In the genomic region with DNA sequence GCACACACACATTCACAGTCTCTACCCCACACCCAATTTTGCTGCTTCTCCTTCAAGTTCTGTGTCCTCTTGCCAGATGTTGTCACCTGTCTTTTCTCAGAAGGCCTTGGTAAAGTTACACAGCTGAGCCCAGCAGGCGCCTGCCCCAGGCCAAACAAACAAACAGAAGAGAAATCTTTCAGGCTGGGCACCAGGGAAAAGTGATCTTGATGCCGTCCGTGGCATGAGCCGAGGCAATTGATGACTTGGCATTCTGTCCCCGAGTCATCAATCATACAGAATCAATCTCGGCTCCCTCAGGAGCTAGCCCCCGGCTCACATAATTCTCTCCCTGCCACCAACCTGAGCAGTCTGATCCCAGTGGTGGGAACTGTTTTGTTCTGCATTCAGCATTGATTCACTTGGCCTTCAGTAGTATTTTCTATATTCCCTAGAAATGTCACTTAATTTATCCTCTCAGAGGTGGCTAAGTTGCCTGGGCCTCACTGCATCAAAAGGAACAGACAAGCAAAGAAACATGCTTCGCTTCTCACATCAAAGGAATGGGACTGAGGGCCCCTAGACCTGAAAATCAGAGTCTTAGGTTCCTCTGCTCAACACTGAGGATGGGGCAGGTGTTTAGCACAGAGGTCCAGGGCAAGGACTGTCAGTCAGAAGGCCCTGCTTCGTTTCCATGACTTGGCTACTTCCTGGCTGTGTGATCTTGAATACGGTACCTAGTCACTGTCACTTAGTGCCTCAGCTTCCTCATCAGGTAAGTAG, we compare ENCODE assay signal across 22 cellular contexts.
"Had no signal": no experiment of that assay in that cellular context is flagged by ENCODE, and none has a peak within 500 bp of the region (broad histone marks: within the 10 kb centered on the region; RNA-seq: fewer than 3 reads in every experiment).

No MANE protein-coding gene starts in this region.

- H3K27me3 Mint-ChIP-seq: activated B cell treated with CpG ODN at 0.5 μM for 24 hours; activated CD4-positive, alpha-beta memory T cell treated with anti-CD3 and anti-CD28 coated beads, Interleukin-2, amount 10 ng/mL, durations not matched to agents 7 days and 5 days; activated naive CD8-positive, alpha-beta T cell treated with anti-CD3 and anti-CD28 coated beads, Interleukin-2, amount 10 ng/mL, durations not matched to agents 7 days and 5 days; T-helper 17 cell had no signal

- H3K36me3 Mint-ChIP-seq: activated naive CD8-positive, alpha-beta T cell treated with anti-CD3 and anti-CD28 coated beads, Interleukin-2, amount 10 ng/mL, durations not matched to agents 7 days and 5 days had no signal

- H3K4me1 Mint-ChIP-seq: activated B cell treated with CpG ODN at 0.5 μM for 24 hours; activated CD4-positive, alpha-beta memory T cell treated with anti-CD3 and anti-CD28 coated beads, Interleukin-2, amount 10 ng/mL, durations not matched to agents 7 days and 5 days; activated naive CD8-positive, alpha-beta T cell treated with anti-CD3 and anti-CD28 coated beads, Interleukin-2, amount 10 ng/mL, durations not matched to agents 7 days and 5 days; T-helper 17 cell had no signal

- H3K27ac Mint-ChIP-seq: activated B cell treated with CpG ODN at 0.5 μM for 24 hours; activated CD4-positive, alpha-beta memory T cell treated with anti-CD3 and anti-CD28 coated beads, Interleukin-2, amount 10 ng/mL, durations not matched to agents 7 days and 5 days; activated naive CD8-positive, alpha-beta T cell treated with anti-CD3 and anti-CD28 coated beads, Interleukin-2, amount 10 ng/mL, durations not matched to agents 7 days and 5 days; activated T-cell treated with anti-CD3 and anti-CD28 coated beads, Interleukin-2, amount 50 U/mL, for 72 hours; activated T-helper 2 cell treated with anti-CD3 and anti-CD28 coated beads, Interferon-gamma antibody, Interleukin-2, Interleukin-4, amounts not matched to agents 10 μg/mL and 5 μg/mL and 100 μg/mL, durations not matched to agents 14 hours and 24 hours and 36 hours; T-helper 17 cell had no signal

- DNase-seq: activated B cell treated with CpG ODN at 0.5 μM for 24 hours; activated CD4-positive, alpha-beta memory T cell treated with anti-CD3 and anti-CD28 coated beads, Interleukin-2, amount 10 ng/mL, durations not matched to agents 7 days and 5 days; activated CD4-positive, alpha-beta T cell treated with anti-CD3 and anti-CD28 coated beads for 1 hour; activated CD4-positive, alpha-beta T cell treated with anti-CD3 and anti-CD28 coated beads, Interleukin-2, amount 50 U/mL, for 1 hour; activated naive CD4-positive, alpha-beta T cell treated with anti-CD3 and anti-CD28 coated beads, Interleukin-2, amount 50 U/mL, for 16 hours; activated naive CD8-positive, alpha-beta T cell treated with anti-CD3 and anti-CD28 coated beads, Interleukin-2, amount 10 ng/mL, durations not matched to agents 7 days and 5 days; activated T-cell treated with anti-CD3 and anti-CD28 coated beads for 4 hours; activated T-cell treated with anti-CD3 and anti-CD28 coated beads, Interleukin-2, amount 50 U/mL, for 72 hours; adrenal gland; anterior cingulate cortex; NCI-H1092; NCI-H1436; NCI-H1694 treated with DMSO at 0.1 percent for 48 hours; NCI-H2029 treated with DMSO at 0.1 percent for 48 hours; NCI-H345; NCI-H510A; NCI-H526 treated with DMSO at 0.1 percent for 48 hours; PC-3; SHP77 treated with DMSO at 0.1 percent for 48 hours; T-helper 17 cell; T-helper 9 cell had no signal

- H3K9me3 Mint-ChIP-seq: activated B cell treated with CpG ODN at 0.5 μM for 24 hours; activated naive CD8-positive, alpha-beta T cell treated with anti-CD3 and anti-CD28 coated beads, Interleukin-2, amount 10 ng/mL, durations not matched to agents 7 days and 5 days had no signal

- H3K4me3 Mint-ChIP-seq: activated B cell treated with CpG ODN at 0.5 μM for 24 hours; activated CD4-positive, alpha-beta memory T cell treated with anti-CD3 and anti-CD28 coated beads, Interleukin-2, amount 10 ng/mL, durations not matched to agents 7 days and 5 days; activated naive CD8-positive, alpha-beta T cell treated with anti-CD3 and anti-CD28 coated beads, Interleukin-2, amount 10 ng/mL, durations not matched to agents 7 days and 5 days; activated T-cell treated with anti-CD3 and anti-CD28 coated beads, Interleukin-2, amount 50 U/mL, for 72 hours; T-helper 17 cell had no signal

- ATAC-seq: activated T-cell treated with anti-CD3 and anti-CD28 coated beads, Interleukin-2, amount 50 U/mL, for 72 hours; PC-3; T-helper 17 cell had no signal
